9 cellular contexts compared by ENCODE assay signal in the genomic region with DNA sequence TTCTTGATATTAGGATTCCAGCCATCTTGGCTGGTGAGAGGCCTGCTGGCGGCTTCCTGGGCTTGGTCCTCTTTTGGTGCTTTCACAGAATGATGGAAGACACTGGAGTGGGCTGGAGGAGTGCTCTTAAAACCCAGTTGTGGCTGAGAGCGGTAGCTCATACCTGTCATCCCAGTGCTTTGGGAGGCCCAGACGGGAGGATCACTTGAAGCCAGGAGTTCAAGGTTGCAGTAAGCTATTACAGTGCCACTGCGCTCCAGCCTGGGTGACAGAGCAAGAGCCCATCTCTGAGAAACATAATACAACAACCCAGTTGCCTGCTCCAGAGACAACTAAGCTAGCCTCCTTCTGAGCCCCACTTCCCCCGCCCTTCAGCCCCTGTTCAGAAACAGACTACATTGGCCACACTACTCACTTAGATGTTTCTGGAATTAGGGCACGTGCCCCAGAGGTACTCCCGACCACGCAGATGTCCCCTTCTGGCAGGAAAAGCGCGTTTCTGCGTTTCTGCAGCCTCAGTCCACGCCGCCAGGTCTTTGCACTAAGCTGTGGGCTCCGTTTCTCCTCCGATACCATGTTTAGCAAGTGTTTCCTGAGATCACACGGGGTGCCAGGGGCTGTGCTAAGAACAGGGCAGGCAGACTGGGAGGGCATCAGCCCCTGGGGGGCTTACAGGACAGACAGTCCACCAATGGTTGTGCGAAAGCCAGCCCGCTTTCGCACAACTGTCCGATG. TPM values are rescaled to one million over a fixed set of nuclear protein-coding genes. Genes with fewer than 3 reads are reported as not detected.
A peak's percentile ranks its signal among the peaks of the same experiment; 100 is the strongest.
DNase-seq lines count a peak whose midpoint lies in the region; ATAC-seq and TF ChIP-seq lines count a peak whose summit lies in the region.
"Had no signal": no experiment of that assay in that cellular context is flagged by ENCODE, and none has a peak within 500 bp of the region (broad histone marks: within the 10 kb centered on the region; RNA-seq: fewer than 3 reads in every experiment).

No MANE protein-coding gene starts in this region.

- no peak for ATAC-seq in left colon
- no peak for ATAC-seq in GM18868 (IDR thresholded peaks at IDR 0.05; ENCODE audit: unreplicated experiment)

- peaks cover 70 to 85% (median 76%) of the 10 kb centered on the region in 10 experiments for H3K4me1 ChIP-seq in BLaER1 treated with 17β-estradiol and CSF1 and Interleukin-3, amounts not matched to agents 10 nM and 100 nM
- peaks cover 71 to 81% of the 10 kb centered on the region in 2 experiments for H3K4me1 ChIP-seq in neutrophil (ENCODE audit: control insufficient read depth in 1 of 2, insufficient read depth in 1 of 2, low read depth in 1 of 2, low read length in 1 of 2)

- intact Hi-C loops in left colon (cut with DNase I, micrococcal nuclease): no loop called here

- DNase-seq in GM20000 (ENCODE audit: low spot score) (peak; percentile 35), GM10248 (ENCODE audit: extremely low spot score) (no peak), left colon (no peak), DMS 273 (lab: John Stamatoyannopoulos, UW; ENCODE audit: unreplicated experiment) (no peak)
- peak; percentile 73 for DNase-seq in activated effector memory CD4-positive, alpha-beta T cell treated with anti-CD3 and anti-CD28 coated beads, Interleukin-2, amount 50 U/mL, for 16 hours
- DNase-seq: PC-9 had no signal

- peak overlapping the region; percentile 90 to 98 (median 96) for H3K4me2 ChIP-seq in BLaER1 treated with 17β-estradiol and CSF1 and Interleukin-3, amounts not matched to agents 10 nM and 100 nM
- H3K4me2 ChIP-seq: PC-9 had no signal

- CTCF ChIA-PET in GM10248 (lab: Yijun Ruan, JAX): interaction anchor here (1.0 to 9.7 kb wide), 8 partner anchors 9 to 73 kb away, joined by 3 to 117 read pairs (median 7); no protein-coding TSS in a partner anchor

- H3K27me3 ChIP-seq in BLaER1 treated with 17β-estradiol and CSF1 and Interleukin-3, amounts not matched to agents 10 nM and 100 nM: no peaks in the 10 kb centered on the region
- no peaks in the 10 kb centered on the region for H3K27me3 ChIP-seq in neutrophil

- H4K20me1 ChIP-seq in BLaER1 treated with 17β-estradiol and CSF1 and Interleukin-3, amounts not matched to agents 10 nM and 100 nM: peaks cover 22 to 51% (median 36%) of the 10 kb centered on the region in 11 experiments

- H3K4me3 ChIP-seq in BLaER1 treated with 17β-estradiol and CSF1 and Interleukin-3, amounts not matched to agents 10 nM and 100 nM: peak overlapping the region; percentile 86 to 100 (median 98)
- peak overlapping the region; percentile 97 to 99 for H3K4me3 ChIP-seq in neutrophil (ENCODE audit: low read depth in 1 of 2, low read length in 1 of 2)
- H3K4me3 ChIP-seq: PC-9 had no signal

- peak overlapping the region; percentile 94 to 99 (median 97) for H3K9ac ChIP-seq in BLaER1 treated with 17β-estradiol and CSF1 and Interleukin-3, amounts not matched to agents 10 nM and 100 nM

- H3K9me3 ChIP-seq in BLaER1 treated with 17β-estradiol and CSF1 and Interleukin-3, amounts not matched to agents 10 nM and 100 nM (replicated peaks in 1 of 11): no peaks in the 10 kb centered on the region
- no peaks in the 10 kb centered on the region for H3K9me3 ChIP-seq in neutrophil

- POLR2A ChIA-PET in GM10248 (lab: Yijun Ruan, JAX): interaction anchor here (0.6 to 1.9 kb wide), 3 partner anchors 24 to 56 kb away, joined by 4 to 26 read pairs (median 5); no protein-coding TSS in a partner anchor

- peak overlapping the region; percentile 91 to 99 (median 96) for H3K27ac ChIP-seq in BLaER1 treated with 17β-estradiol and CSF1 and Interleukin-3, amounts not matched to agents 10 nM and 100 nM
- peak overlapping the region; percentile 100 for H3K27ac ChIP-seq in neutrophil
- H3K27ac ChIP-seq: PC-9 had no signal

- TF ChIP-seq CTCF in GM20000 (IDR thresholded peaks at IDR 0.05; ENCODE audit: extremely low read depth, missing control alignments) (no peak), neutrophil (IDR thresholded peaks at IDR 0.05) (no peak), GM10248 (IDR thresholded peaks at IDR 0.05; ENCODE audit: control extremely low read depth, extremely low read depth, low read depth, missing control alignments) (no peak)

- H3K36me3 ChIP-seq in BLaER1 treated with 17β-estradiol and CSF1 and Interleukin-3, amounts not matched to agents 10 nM and 100 nM: peaks cover 0 to 6% (median 0%) of the 10 kb centered on the region in 11 experiments; a peak in 2 of 22 replicates
- peaks cover 3% of the 10 kb centered on the region for H3K36me3 ChIP-seq in neutrophil

RNA-seq across cellular contexts. Expression of a gene that starts 2.4 kb away (rescaled TPM):
- 1 to 10 TPM; 1.6 to 5.4 TPM for total RNA-seq in left colon

Comparison
In these comparisons a context has a peak if more than half of its experiments do, and no peak if none do; other contexts are left out.
1. DNase-seq: peak in GM20000 (single experiment) and activated effector memory CD4-positive, alpha-beta T cell treated with anti-CD3 and anti-CD28 coated beads, Interleukin-2, amount 50 U/mL, for 16 hours (single experiment); none in GM10248 (single experiment), left colon (0 of 2) and DMS 273 (single experiment).